ENCODE assay signal across 10 cellular contexts in genomic region chr9:127347831-127348699, GRCh38. TPM values are rescaled to one million over a fixed set of nuclear protein-coding genes. Genes with fewer than 3 reads are reported as not detected.
DNase-seq lines count a peak whose midpoint lies in the region; TF ChIP-seq lines count a peak whose summit lies in the region.
"Had no signal": no experiment of that assay in that cellular context is flagged by ENCODE, and none has a peak within 500 bp of the region (broad histone marks: within the 10 kb centered on the region; RNA-seq: fewer than 3 reads in every experiment).

No MANE protein-coding gene starts in this region.

- no peak overlapping the region for H3K4me3 ChIP-seq in esophagus muscularis mucosa
- H3K4me3 ChIP-seq in stomach, result no peak overlapping the region
- H3K4me3 ChIP-seq: BLaER1 had no signal

- H3K27me3 ChIP-seq in esophagus muscularis mucosa (no peaks in the 10 kb centered on the region), stomach (no peaks in the 10 kb centered on the region)
- H3K27me3 ChIP-seq: BLaER1 had no signal

- 71% methylated on average over 7 of the region's 7 CpGs for WGBS in esophagus muscularis mucosa
- WGBS in stomach, 5 donors, result 56 to 76% (median 60%) methylated on average over 7 of the region's 7 CpGs

- TF ChIP-seq EP300 in esophagus muscularis mucosa (IDR thresholded peaks at IDR 0.05) (no peak), stomach (IDR thresholded peaks at IDR 0.05) (no peak)

- DNase-seq in NCI-H510A treated with DMSO at 0.1 percent for 48 hours (lab: John Stamatoyannopoulos, UW), result peak; percentile 29
- no peak for DNase-seq in NCI-H510A (lab: John Stamatoyannopoulos, UW)
- DNase-seq in NOMO-1 treated with dmso at 0.1 percent for 144 hours (lab: John Stamatoyannopoulos, UW; ENCODE audit: unreplicated experiment), result peak; percentile 6
- no peak for DNase-seq in esophagus muscularis mucosa (ENCODE audit: extremely low spot score)
- peak; percentile 21 for DNase-seq in stomach
- DNase-seq in D341Med (ENCODE audit: low spot score), result no peak
- DNase-seq in posterior cingulate gyrus, result no peak
- no peak for DNase-seq in activated CD8-positive, alpha-beta memory T cell treated with anti-CD3 and anti-CD28 coated beads for 24 hours
- DNase-seq: NCI-H2029 had no signal

- H3K9me3 ChIP-seq in esophagus muscularis mucosa, result no peaks in the 10 kb centered on the region
- H3K9me3 ChIP-seq in stomach, result no peaks in the 10 kb centered on the region
- H3K9me3 ChIP-seq: BLaER1 had no signal

- intact Hi-C loops in esophagus muscularis mucosa (cut with DNase I) (loop anchor here (5.0 kb wide), 1 partner anchor 131 kb away; no protein-coding TSS in a partner anchor), stomach (cut with DNase I; ENCODE audit: low total_unique reads) (no loop called here), posterior cingulate gyrus (cut with DNase I) (no loop called here)

- H3K4me1 ChIP-seq in esophagus muscularis mucosa (no peaks in the 10 kb centered on the region), stomach (no peaks in the 10 kb centered on the region)
- H3K4me1 ChIP-seq: BLaER1 had no signal

- no peak for TF ChIP-seq POLR2A in esophagus muscularis mucosa (IDR thresholded peaks at IDR 0.05; ENCODE audit: low read depth)
- no peak for TF ChIP-seq POLR2A in stomach (IDR thresholded peaks at IDR 0.05)

- peak; percentile 23 to 57 (median 52) for TF ChIP-seq CTCF in esophagus muscularis mucosa (IDR thresholded peaks at IDR 0.05)
- peak in 5 of 7 experiments; percentile 27 to 44 (median 35) for TF ChIP-seq CTCF in stomach (IDR thresholded peaks at IDR 0.05)

- H3K36me3 ChIP-seq in esophagus muscularis mucosa (peaks cover 0 to 36% (median 11%) of the 10 kb centered on the region in 4 donors), stomach (peaks cover 0 to 24% (median 20%) of the 10 kb centered on the region in 4 donors)
- H3K36me3 ChIP-seq: BLaER1 had no signal

- H3K27ac ChIP-seq in esophagus muscularis mucosa (replicated peaks in 1 of 4) (no peak overlapping the region), stomach (no peak overlapping the region)
- H3K27ac ChIP-seq: BLaER1 had no signal

RNA-seq across cellular contexts. Expression of gene SLC2A8, which starts 48.9 kb away (rescaled TPM):
- total RNA-seq in esophagus muscularis mucosa (10 to 100 TPM; 27.0 to 34.5 (median 31.7) TPM), stomach (10 to 100 TPM in 4 of 5 donors, 1 to 10 TPM in 1; 4.7 to 36.2 (median 22.0) TPM)
- 10 to 100 TPM; 10.1 to 15.3 (median 12.9) TPM for polyA plus RNA-seq in stomach

Comparison
In these comparisons a context has a peak if more than half of its experiments do, and no peak if none do; other contexts are left out.
1. DNase-seq: peak in NCI-H510A treated with DMSO at 0.1 percent for 48 hours (single experiment), NOMO-1 treated with dmso at 0.1 percent for 144 hours (single experiment) and stomach (single experiment); none in NCI-H510A (single experiment), esophagus muscularis mucosa (single experiment), D341Med (single experiment), posterior cingulate gyrus (0 of 10) and activated CD8-positive, alpha-beta memory T cell treated with anti-CD3 and anti-CD28 coated beads for 24 hours (single experiment).